ENCODE assay signal across 23 cellular contexts in genomic region chr14:58469309-58469708, GRCh38. TPM values are rescaled to one million over a fixed set of nuclear protein-coding genes. Genes with fewer than 3 reads are reported as not detected.
DNase-seq lines count a peak whose midpoint lies in the region; ATAC-seq, FAIRE-seq and TF ChIP-seq lines count a peak whose summit lies in the region.
"Had no signal": no experiment of that assay in that cellular context is flagged by ENCODE, and none has a peak within 500 bp of the region (broad histone marks: within the 10 kb centered on the region; RNA-seq: fewer than 3 reads in every experiment).

No MANE protein-coding gene starts in this region.

- no peak overlapping the region for H3K27ac ChIP-seq in CD4-positive, CD25-positive, alpha-beta regulatory T cell (ENCODE audit: insufficient read depth, low read length, poor library complexity, severe bottlenecking)
- H3K27ac ChIP-seq: A549; BLaER1 treated with 17β-estradiol and CSF1 and Interleukin-3, amounts not matched to agents 10 nM and 100 nM; C4-2B had no signal

- no peaks in the 10 kb centered on the region for H3K27me3 ChIP-seq in CD4-positive, CD25-positive, alpha-beta regulatory T cell (ENCODE audit: control insufficient read depth, insufficient read depth, low read length)
- no peaks in the 10 kb centered on the region for H3K27me3 ChIP-seq in Caco-2 (replicated peaks; ENCODE audit: control insufficient read depth, insufficient read depth, low read length)
- H3K27me3 ChIP-seq: BLaER1 treated with 17β-estradiol and CSF1 and Interleukin-3, amounts not matched to agents 10 nM and 100 nM had no signal

- no peak for TF ChIP-seq POLR2A in GM12892 (IDR thresholded peaks at IDR 0.05; ENCODE audit: low read depth, low read length)

- no TSS peak for BruUV-seq in Caco-2 (replicated peaks; lab: Mats Ljungman, UMichigan)

- FAIRE-seq in HTR-8/SVneo (lab: Jason Lieb, UNC) (peak; percentile 52), GM12892 (lab: Jason Lieb, UNC) (no peak)
- FAIRE-seq: A549, GM12878 had no signal

- H3K9me3 Mint-ChIP-seq in CD4-positive, CD25-positive, alpha-beta regulatory T cell, result no peaks in the 10 kb centered on the region
- no peaks in the 10 kb centered on the region for H3K9me3 Mint-ChIP-seq in Caco-2 (ENCODE audit: unreplicated experiment)
- peaks cover 1% of the 10 kb centered on the region for H3K9me3 Mint-ChIP-seq in nephron progenitor cell
- H3K9me3 Mint-ChIP-seq: CD4-positive, alpha-beta memory T cell had no signal

- H3K4me3 Mint-ChIP-seq in CD4-positive, CD25-positive, alpha-beta regulatory T cell, result peak overlapping the region in 1 of 4 donors; percentile 71
- H3K4me3 Mint-ChIP-seq in Caco-2 (ENCODE audit: unreplicated experiment) (no peak overlapping the region), nephron progenitor cell (no peak overlapping the region)
- H3K4me3 Mint-ChIP-seq: B cell; CD4-positive, alpha-beta memory T cell had no signal

- CTCF ChIA-PET in Caco-2 (lab: Charles Lee), result no interaction called here

- H3K4me1 ChIP-seq in CD4-positive, CD25-positive, alpha-beta regulatory T cell (ENCODE audit: control insufficient read depth, insufficient read depth, low read length, poor library complexity, severe bottlenecking), result no peaks in the 10 kb centered on the region
- H3K4me1 ChIP-seq in Caco-2, result no peaks in the 10 kb centered on the region; the same call in 1 of the 2 replicates
- H3K4me1 ChIP-seq: BLaER1 treated with 17β-estradiol and CSF1 and Interleukin-3, amounts not matched to agents 10 nM and 100 nM had no signal

- H3K9me3 ChIP-seq in CD4-positive, CD25-positive, alpha-beta regulatory T cell (ENCODE audit: control insufficient read depth in 2 of 2, low read length in 2 of 2), result no peaks in the 10 kb centered on the region
- H3K9me3 ChIP-seq in Caco-2, result no peaks in the 10 kb centered on the region
- H3K9me3 ChIP-seq: A549; BLaER1 treated with 17β-estradiol and CSF1 and Interleukin-3, amounts not matched to agents 10 nM and 100 nM had no signal

- no peaks in the 10 kb centered on the region for H3K27me3 Mint-ChIP-seq in CD4-positive, CD25-positive, alpha-beta regulatory T cell
- H3K27me3 Mint-ChIP-seq in Caco-2 (ENCODE audit: insufficient read depth, unreplicated experiment), result no peaks in the 10 kb centered on the region
- no peaks in the 10 kb centered on the region for H3K27me3 Mint-ChIP-seq in nephron progenitor cell (ENCODE audit: low read depth, poor library complexity)
- H3K27me3 Mint-ChIP-seq: B cell; CD4-positive, alpha-beta memory T cell had no signal

- POLR2A ChIA-PET in Caco-2 (lab: Charles Lee), result no interaction called here

- ATAC-seq in CD4-positive, CD25-positive, alpha-beta regulatory T cell (ENCODE audit: low read depth in 2 of 2), result no peak
- ATAC-seq in GM18867 (IDR thresholded peaks at IDR 0.05; ENCODE audit: unreplicated experiment), result no peak
- ATAC-seq: A549, GM12878 had no signal

- intact Hi-C loops in Caco-2 (cut with micrococcal nuclease; ENCODE audit: unreplicated experiment), result no loop called here

- DNase-seq in CD4-positive, CD25-positive, alpha-beta regulatory T cell, result no peak
- DNase-seq in Caco-2 (no peak), HTR-8/SVneo (ENCODE audit: insufficient read length, low spot score) (no peak), nephron progenitor cell (no peak), A172 (ENCODE audit: low spot score) (no peak), NCI-H226 (no peak), GM12892 (ENCODE audit: insufficient read length) (no peak)
- DNase-seq: 8988T; AML-193; CD4-positive, alpha-beta memory T cell; DMS 273 treated with DMSO at 0.1 percent for 48 hours; DMS153; DMS53; DMS79; DND-41; EL; GDM1 had no signal

- peaks cover 27% of the 10 kb centered on the region for H3K36me3 Mint-ChIP-seq in CD4-positive, CD25-positive, alpha-beta regulatory T cell
- H3K36me3 Mint-ChIP-seq in Caco-2 (ENCODE audit: insufficient read depth, unreplicated experiment) (peaks cover 14% of the 10 kb centered on the region), nephron progenitor cell (ENCODE audit: low read depth) (peaks cover 67% of the 10 kb centered on the region)

- TF ChIP-seq CTCF in Caco-2 (IDR thresholded peaks at IDR 0.05; ENCODE audit: insufficient read depth in 1 of 2, low read depth in 1 of 2, low read length in 1 of 2, severe bottlenecking in 1 of 2, unreplicated experiment in 1 of 2), result no peak
- TF ChIP-seq CTCF in nephron progenitor cell (IDR thresholded peaks at IDR 0.05), result no peak

- no peak overlapping the region for H3K4me3 ChIP-seq in CD4-positive, CD25-positive, alpha-beta regulatory T cell (ENCODE audit: low read depth, low read length)
- H3K4me3 ChIP-seq in Caco-2 (ENCODE audit: low read depth, low read length), result no peak overlapping the region
- H3K4me3 ChIP-seq: A549; BLaER1 treated with 17β-estradiol and CSF1 and Interleukin-3, amounts not matched to agents 10 nM and 100 nM; GM12878 had no signal

- peak overlapping the region in 2 of 3 donors; percentile 38 to 79 for H3K27ac Mint-ChIP-seq in CD4-positive, CD25-positive, alpha-beta regulatory T cell
- peak overlapping the region; percentile 49 for H3K27ac Mint-ChIP-seq in Caco-2 (ENCODE audit: unreplicated experiment)
- peak overlapping the region; percentile 68 for H3K27ac Mint-ChIP-seq in nephron progenitor cell
- H3K27ac Mint-ChIP-seq: B cell had no signal

- H3K4me1 Mint-ChIP-seq in CD4-positive, CD25-positive, alpha-beta regulatory T cell, result peaks cover 0 to 5% (median 1%) of the 10 kb centered on the region in 4 donors
- H3K4me1 Mint-ChIP-seq in Caco-2 (ENCODE audit: low read depth, unreplicated experiment) (no peaks in the 10 kb centered on the region), nephron progenitor cell (no peaks in the 10 kb centered on the region)
- H3K4me1 Mint-ChIP-seq: B cell; CD4-positive, alpha-beta memory T cell had no signal

- H3K36me3 ChIP-seq in CD4-positive, CD25-positive, alpha-beta regulatory T cell (ENCODE audit: control insufficient read depth, insufficient read depth, low read length), result peaks cover 56% of the 10 kb centered on the region
- H3K36me3 ChIP-seq in Caco-2 (ENCODE audit: control insufficient read depth, insufficient read depth, low read length), result no peaks in the 10 kb centered on the region

RNA-seq across cellular contexts. Expression of gene KIAA0586, which starts 41.8 kb away (rescaled TPM):
- total RNA-seq in CD4-positive, CD25-positive, alpha-beta regulatory T cell, result 34.3 TPM
- 10 to 100 TPM; 16.8 to 30.3 (median 25.3) TPM for polyA plus RNA-seq in CD4-positive, CD25-positive, alpha-beta regulatory T cell
- 13.5 and 18.2 TPM in 2 replicates for total RNA-seq in Caco-2 (2022)
- total RNA-seq in A172 (2014; rRNA removed; shearing (Covaris generic)), result 18.6 and 21.3 TPM in 2 replicates
- polyA plus RNA-seq in GM12892 (2012; ENCODE audit: missing spikeins), result 16.9 TPM

RNA-seq across cellular contexts. Expression of gene TIMM9, which starts 42.0 kb away (rescaled TPM):
- total RNA-seq in CD4-positive, CD25-positive, alpha-beta regulatory T cell, result 23.8 TPM
- 10 to 100 TPM; 52.6 to 83.3 (median 60.8) TPM for polyA plus RNA-seq in CD4-positive, CD25-positive, alpha-beta regulatory T cell
- total RNA-seq in Caco-2 (2022), result 68.5 and 69.2 TPM in 2 replicates
- total RNA-seq in A172 (2014; rRNA removed; shearing (Covaris generic)), result 35.1 and 52.2 TPM in 2 replicates
- polyA plus RNA-seq in GM12892 (2012; ENCODE audit: missing spikeins), result 74.7 TPM
